ENCODE assay signal across 21 cellular contexts in genomic region chr3:100395674-100396073, GRCh38.
"Had no signal": no experiment of that assay in that cellular context is flagged by ENCODE, and none has a peak within 500 bp of the region (broad histone marks: within the 10 kb centered on the region; RNA-seq: fewer than 3 reads in every experiment).

No MANE protein-coding gene starts in this region.

- H3K9me3 Mint-ChIP-seq: activated B cell treated with CpG ODN at 0.5 μM for 24 hours; activated CD4-positive, alpha-beta memory T cell treated with anti-CD3 and anti-CD28 coated beads for 36 hours; activated T-helper 1 cell treated with anti-CD3 and anti-CD28 coated beads, Interleukin-12 subunit alpha, Interleukin-12 subunit beta, Interleukin-2, Interleukin-4 antibody, amounts not matched to agents 30 ng/mL and 10 ng/mL and 1 ng/mL, durations not matched to agents 14 hours and 24 hours and 36 hours; mesothelial cell of epicardium; nephron; T-cell; type B pancreatic cell had no signal

- H3K36me3 Mint-ChIP-seq: mesothelial cell of epicardium had no signal

- FAIRE-seq: colon, keratinocyte had no signal

- H3K27me3 ChIP-seq: body of pancreas, testis had no signal

- ATAC-seq: body of pancreas, left lobe of liver, right cardiac atrium, T-cell had no signal

- H3K9me3 ChIP-seq: body of pancreas, testis had no signal

- H3K4me3 ChIP-seq: body of pancreas, testis had no signal

- H3K27me3 Mint-ChIP-seq: activated B cell treated with CpG ODN at 0.5 μM for 24 hours; activated CD4-positive, alpha-beta memory T cell treated with anti-CD3 and anti-CD28 coated beads for 36 hours; activated naive CD8-positive, alpha-beta T cell; progenitor cell of endocrine pancreas; T-cell; type B pancreatic cell had no signal

- DNase-seq: activated B cell treated with CpG ODN at 0.5 μM for 24 hours; activated CD4-positive, alpha-beta memory T cell treated with anti-CD3 and anti-CD28 coated beads for 36 hours; activated CD4-positive, alpha-beta T cell treated with anti-CD3 and anti-CD28 coated beads for 4 hours; amygdala; body of pancreas; central memory CD4-positive, alpha-beta T cell; foreskin melanocyte; glutamatergic neuron; occipital lobe; right cardiac atrium; T-cell; testis had no signal

- H3K27ac Mint-ChIP-seq: activated B cell treated with CpG ODN at 0.5 μM for 24 hours; activated CD4-positive, alpha-beta memory T cell treated with anti-CD3 and anti-CD28 coated beads for 36 hours; activated naive CD8-positive, alpha-beta T cell; activated T-helper 1 cell treated with anti-CD3 and anti-CD28 coated beads, Interleukin-12 subunit alpha, Interleukin-12 subunit beta, Interleukin-2, Interleukin-4 antibody, amounts not matched to agents 30 ng/mL and 10 ng/mL and 1 ng/mL, durations not matched to agents 14 hours and 24 hours and 36 hours; mesothelial cell of epicardium; nephron; progenitor cell of endocrine pancreas; T-cell; type B pancreatic cell had no signal

- H3K27ac ChIP-seq: body of pancreas, testis had no signal

- H3K4me3 Mint-ChIP-seq: activated B cell treated with CpG ODN at 0.5 μM for 24 hours; activated CD4-positive, alpha-beta memory T cell treated with anti-CD3 and anti-CD28 coated beads for 36 hours; activated naive CD8-positive, alpha-beta T cell; activated T-helper 1 cell treated with anti-CD3 and anti-CD28 coated beads, Interleukin-12 subunit alpha, Interleukin-12 subunit beta, Interleukin-2, Interleukin-4 antibody, amounts not matched to agents 30 ng/mL and 10 ng/mL and 1 ng/mL, durations not matched to agents 14 hours and 24 hours and 36 hours; mesothelial cell of epicardium; nephron; T-cell; type B pancreatic cell had no signal
